ENCODE assay signal across 8 cellular contexts in the genomic region with DNA sequence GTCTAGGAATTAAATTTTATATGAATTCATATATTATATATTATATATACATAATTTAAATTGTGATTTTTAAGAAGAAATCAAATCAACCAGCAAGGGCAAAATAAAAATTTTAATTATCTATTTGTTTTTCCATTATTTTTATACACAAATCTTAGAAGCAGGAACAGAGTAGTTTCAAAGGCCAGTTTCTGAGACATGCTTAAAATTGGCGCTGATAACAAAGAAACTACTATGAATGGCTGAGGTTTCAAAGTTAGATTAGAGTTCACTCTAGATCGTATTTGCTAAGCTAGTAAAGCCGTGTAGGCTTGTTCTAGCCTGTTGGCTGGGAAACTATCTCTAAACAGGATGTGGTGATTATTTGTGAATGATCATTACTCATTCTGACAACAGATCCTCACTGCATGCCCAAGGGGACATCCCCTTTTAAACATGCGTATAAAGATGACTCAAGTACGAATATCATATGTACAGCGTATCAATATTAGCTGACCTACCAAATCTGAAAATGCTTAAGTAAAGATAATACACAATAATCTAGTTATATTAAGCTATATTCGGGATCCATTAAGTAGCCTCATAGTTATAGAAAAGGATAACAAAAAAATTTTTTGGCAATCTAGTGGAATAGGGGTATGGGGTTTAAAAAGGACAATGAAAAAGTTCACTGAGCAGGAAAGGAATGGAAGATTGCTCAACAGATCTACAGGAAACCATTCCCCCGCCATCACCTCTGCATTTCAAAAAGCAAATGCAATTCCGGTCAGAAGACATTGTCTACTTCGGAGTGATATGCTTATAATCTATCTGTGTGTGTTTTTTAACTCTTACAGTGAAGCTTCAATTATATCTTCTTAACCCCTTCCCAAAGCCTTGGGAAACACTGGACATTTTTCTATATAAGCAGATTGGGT.
DNase-seq lines count a peak whose midpoint lies in the region; ATAC-seq and TF ChIP-seq lines count a peak whose summit lies in the region.

No MANE protein-coding gene starts in this region.

- H3K9me3 Mint-ChIP-seq in activated T-cell treated with anti-CD3 and anti-CD28 coated beads, Interleukin-2, amount 50 U/mL, for 4 hours: peaks cover 3% of the 10 kb centered on the region
- peaks cover 5 to 10% of the 10 kb centered on the region in 2 donors for H3K9me3 Mint-ChIP-seq in stimulated activated naive B cell treated with anti-CD40 and anti-IgM and Interleukin-4, amounts not matched to agents 10 μg/mL and 1 μg/mL and 100 μg/mL, for 72 hours

- no peaks in the 10 kb centered on the region for H3K36me3 Mint-ChIP-seq in activated T-cell treated with anti-CD3 and anti-CD28 coated beads, Interleukin-2, amount 50 U/mL, for 4 hours (ENCODE audit: insufficient read depth)
- peaks cover 0 to 4% of the 10 kb centered on the region in 2 donors for H3K36me3 Mint-ChIP-seq in stimulated activated naive B cell treated with anti-CD40 and anti-IgM and Interleukin-4, amounts not matched to agents 10 μg/mL and 1 μg/mL and 100 μg/mL, for 72 hours

- no peak for DNase-seq in activated T-cell treated with anti-CD3 and anti-CD28 coated beads, Interleukin-2, amount 50 U/mL, for 4 hours
- DNase-seq in activated T-cell treated with anti-CD3 and anti-CD28 coated beads, Interleukin-2, amount 50 U/mL, for 1 hour: no peak
- DNase-seq in NOMO-1 (lab: John Stamatoyannopoulos, UW; ENCODE audit: unreplicated experiment in 2 of 2) (peak; percentile 59 to 95), dermis blood vessel endothelial cell (peak; percentile 53), MM.1S (no peak), AG08395 (ENCODE audit: low spot score) (no peak)
- DNase-seq in stimulated activated naive B cell treated with anti-CD40 and anti-IgM and Interleukin-4, amounts not matched to agents 10 μg/mL and 1 μg/mL and 100 μg/mL, for 72 hours: peak; percentile 7

- no peak overlapping the region for H2AFZ ChIP-seq in MM.1S (ENCODE audit: low read length)

- peaks cover 23% of the 10 kb centered on the region for H3K4me1 Mint-ChIP-seq in activated T-cell treated with anti-CD3 and anti-CD28 coated beads, Interleukin-2, amount 50 U/mL, for 4 hours (ENCODE audit: low read depth)
- peaks cover 4 to 7% of the 10 kb centered on the region in 2 donors for H3K4me1 Mint-ChIP-seq in stimulated activated naive B cell treated with anti-CD40 and anti-IgM and Interleukin-4, amounts not matched to agents 10 μg/mL and 1 μg/mL and 100 μg/mL, for 72 hours

- H3K27me3 ChIP-seq in MM.1S (replicated peaks; ENCODE audit: insufficient read depth, low read length): no peaks in the 10 kb centered on the region

- H3K27me3 Mint-ChIP-seq in activated T-cell treated with anti-CD3 and anti-CD28 coated beads, Interleukin-2, amount 50 U/mL, for 4 hours (ENCODE audit: low read depth): peaks cover 3% of the 10 kb centered on the region
- peaks cover 20 to 29% of the 10 kb centered on the region in 2 donors for H3K27me3 Mint-ChIP-seq in stimulated activated naive B cell treated with anti-CD40 and anti-IgM and Interleukin-4, amounts not matched to agents 10 μg/mL and 1 μg/mL and 100 μg/mL, for 72 hours

- no peak for TF ChIP-seq CTCF in MM.1S (IDR thresholded peaks at IDR 0.05; ENCODE audit: low read length)

- H3K27ac ChIP-seq in MM.1S (ENCODE audit: low read length): no peak overlapping the region

- no peak overlapping the region for H3K27ac Mint-ChIP-seq in stimulated activated naive B cell treated with anti-CD40 and anti-IgM and Interleukin-4, amounts not matched to agents 10 μg/mL and 1 μg/mL and 100 μg/mL, for 72 hours

- H4K20me1 ChIP-seq in MM.1S (ENCODE audit: insufficient read depth, low read length): no peaks in the 10 kb centered on the region

- no peaks in the 10 kb centered on the region for H3K9me2 ChIP-seq in MM.1S (replicated peaks; ENCODE audit: insufficient read depth, low read length)

- H3K79me2 ChIP-seq in MM.1S (ENCODE audit: low read length): no peaks in the 10 kb centered on the region

- no peaks in the 10 kb centered on the region for H3K9me3 ChIP-seq in MM.1S (replicated peaks; ENCODE audit: insufficient read depth, low read length)

- peaks cover 15% of the 10 kb centered on the region for H3K4me1 ChIP-seq in MM.1S (ENCODE audit: low read length)

- peak overlapping the region; percentile 9 for H3K4me3 Mint-ChIP-seq in activated T-cell treated with anti-CD3 and anti-CD28 coated beads, Interleukin-2, amount 50 U/mL, for 4 hours
- no peak overlapping the region for H3K4me3 Mint-ChIP-seq in stimulated activated naive B cell treated with anti-CD40 and anti-IgM and Interleukin-4, amounts not matched to agents 10 μg/mL and 1 μg/mL and 100 μg/mL, for 72 hours

- H3K4me2 ChIP-seq in MM.1S (ENCODE audit: low read depth, low read length): no peak overlapping the region

- peak; percentile 82 to 83 for ATAC-seq in activated T-cell treated with anti-CD3 and anti-CD28 coated beads, Interleukin-2, amount 50 U/mL, for 4 hours
- peak; percentile 92 for ATAC-seq in HG02759 (IDR thresholded peaks at IDR 0.05; ENCODE audit: unreplicated experiment)
- ATAC-seq in stimulated activated naive B cell treated with anti-CD40 and anti-IgM and Interleukin-4, amounts not matched to agents 10 μg/mL and 1 μg/mL and 100 μg/mL, for 72 hours (replicated peaks): peak; percentile 93 to 94

- H3K36me3 ChIP-seq in MM.1S (replicated peaks; ENCODE audit: insufficient read depth, low read length): no peaks in the 10 kb centered on the region

- no peak overlapping the region for H3K9ac ChIP-seq in MM.1S (ENCODE audit: low read length)

- no peak overlapping the region for H3K4me3 ChIP-seq in MM.1S (ENCODE audit: low read length)

- 0 out of 2 replicates have a peak, but pooled peaks cover 3% of the 10 kb centered on the region for H3F3A ChIP-seq in MM.1S (ENCODE audit: insufficient read depth, low read length)

Comparison
In these comparisons a context has a peak if more than half of its experiments do, and no peak if none do; other contexts are left out.
1. DNase-seq: peak in NOMO-1 (2 of 2), dermis blood vessel endothelial cell (single experiment) and stimulated activated naive B cell treated with anti-CD40 and anti-IgM and Interleukin-4, amounts not matched to agents 10 μg/mL and 1 μg/mL and 100 μg/mL, for 72 hours (single experiment); none in activated T-cell treated with anti-CD3 and anti-CD28 coated beads, Interleukin-2, amount 50 U/mL, for 4 hours (single experiment), activated T-cell treated with anti-CD3 and anti-CD28 coated beads, Interleukin-2, amount 50 U/mL, for 1 hour (single experiment), MM.1S (single experiment) and AG08395 (single experiment).
2. Peak in every context shown above with its lines, with median percentiles within 50 percentile points of each other: ATAC-seq.